15 cellular contexts compared by ENCODE assay signal in the genomic region with DNA sequence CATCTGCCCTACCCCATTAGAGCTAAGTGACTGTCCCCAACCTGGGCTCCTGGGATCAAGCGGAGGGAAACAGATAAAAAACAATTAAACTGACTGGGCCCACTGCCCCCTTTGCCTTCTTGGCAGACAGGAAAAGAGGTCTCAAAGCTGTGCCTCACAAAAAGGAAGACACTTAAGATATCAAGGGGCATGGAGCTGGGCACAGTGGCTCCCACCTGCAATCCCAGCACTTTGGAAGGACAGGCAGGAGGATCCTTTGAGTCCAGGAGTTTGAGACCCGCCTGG.
DNase-seq lines count a peak whose midpoint lies in the region; ATAC-seq and TF ChIP-seq lines count a peak whose summit lies in the region.
"Had no signal": no experiment of that assay in that cellular context is flagged by ENCODE, and none has a peak within 500 bp of the region (broad histone marks: within the 10 kb centered on the region; RNA-seq: fewer than 3 reads in every experiment).

No MANE protein-coding gene starts in this region.

- peaks cover 0 to 4% of the 10 kb centered on the region in 2 experiments; a peak in 1 of 4 replicates for H3K79me1 ChIP-seq in IMR-90 (ENCODE audit: low read depth in 1 of 2, low read length in 2 of 2)
- peaks cover 11% of the 10 kb centered on the region for H3K79me1 ChIP-seq in trophoblast cell (ENCODE audit: low read length)

- H3K4me2 ChIP-seq in IMR-90 (ENCODE audit: low read depth, low read length) (no peak overlapping the region), trophoblast cell (ENCODE audit: low read length) (no peak overlapping the region)

- dilution Hi-C loops in IMR-90 (cut with HindIII; ENCODE audit: low sequenced_read_pairs, unreplicated experiment) = no loop called here

- H2AFZ ChIP-seq in IMR-90 (replicated peaks; ENCODE audit: low read length, poor library complexity) (no peak overlapping the region), trophoblast cell (ENCODE audit: insufficient read depth, low read length, poor library complexity) (no peak overlapping the region)

- peak overlapping the region in 6 of 7 donors; percentile 72 to 100 (median 98) for H3K27ac Mint-ChIP-seq in CD14-positive monocyte
- H3K27ac Mint-ChIP-seq in dendritic cell treated with granulocyte-macrophage colony-stimulating factor and Interleukin-4, amounts not matched to agents 40 ng/mL and 50 ng/mL, for 4 days = peak overlapping the region; percentile 94

- no TSS peak for BruUV-seq in IMR-90 (replicated peaks; lab: Mats Ljungman, UMichigan)

- peaks cover 0 to 1% (median 0%) of the 10 kb centered on the region in 7 donors for H3K9me3 Mint-ChIP-seq in CD14-positive monocyte
- no peaks in the 10 kb centered on the region for H3K9me3 Mint-ChIP-seq in dendritic cell treated with granulocyte-macrophage colony-stimulating factor and Interleukin-4, amounts not matched to agents 40 ng/mL and 50 ng/mL, for 4 days
- H3K9me3 Mint-ChIP-seq: CD4-positive, alpha-beta memory T cell; memory B cell; T-cell had no signal

- H3K23ac ChIP-seq in IMR-90 (ENCODE audit: low read depth, low read length) = no peak overlapping the region
- H3K23ac ChIP-seq in trophoblast cell (ENCODE audit: low read length) = no peak overlapping the region

- no peak overlapping the region for H3K27ac ChIP-seq in IMR-90 (ENCODE audit: insufficient read depth, low read length)
- no peak overlapping the region for H3K27ac ChIP-seq in trophoblast cell (ENCODE audit: low read depth, low read length)
- no peak overlapping the region for H3K27ac ChIP-seq in brain microvascular endothelial cell

- no peak overlapping the region for H2BK15ac ChIP-seq in IMR-90 (ENCODE audit: low read depth, low read length)

- H2BK5ac ChIP-seq in IMR-90 (ENCODE audit: low read depth, low read length, poor library complexity, severe bottlenecking) (no peak overlapping the region), trophoblast cell (ENCODE audit: low read depth, low read length, poor library complexity) (peak overlapping the region; percentile 51)

- H2BK20ac ChIP-seq in IMR-90 (ENCODE audit: low read depth, low read length) = peak overlapping the region; percentile 14; the same call in 1 of the 2 replicates

- H3K9me1 ChIP-seq in IMR-90 (ENCODE audit: insufficient read depth, low read length) = peaks cover 8% of the 10 kb centered on the region

- no peak overlapping the region for H3K9ac ChIP-seq in IMR-90 (ENCODE audit: low read depth, low read length)
- H3K9ac ChIP-seq in trophoblast cell (ENCODE audit: low read length) = no peak overlapping the region

- H3K4me1 ChIP-seq in IMR-90 (ENCODE audit: control insufficient read depth, insufficient read depth, low read length) (peaks cover 3% of the 10 kb centered on the region), trophoblast cell (ENCODE audit: control insufficient read depth in 1 of 2, insufficient read depth in 2 of 2, low read length in 2 of 2) (peaks cover 7 to 9% of the 10 kb centered on the region in 2 experiments)

- no peak for DNase-seq in CD14-positive monocyte (ENCODE audit: low spot score)
- DNase-seq in IMR-90 = no peak
- DNase-seq in trophoblast cell = no peak
- DNase-seq in left colon = no peak
- no peak for DNase-seq in inferior parietal cortex (ENCODE audit: extremely low spot score)
- DNase-seq in brain microvascular endothelial cell = no peak

- H3K4ac ChIP-seq in IMR-90 (ENCODE audit: low read depth, low read length) (peak overlapping the region; percentile 19; the same call in 1 of the 2 replicates), trophoblast cell (ENCODE audit: low read depth, low read length) (no peak overlapping the region)

- no peak overlapping the region for H4K12ac ChIP-seq in trophoblast cell (ENCODE audit: low read depth, low read length)

- H3K36me3 Mint-ChIP-seq in CD14-positive monocyte = peaks cover 0 to 2% of the 10 kb centered on the region in 2 donors
- no peaks in the 10 kb centered on the region for H3K36me3 Mint-ChIP-seq in dendritic cell treated with granulocyte-macrophage colony-stimulating factor and Interleukin-4, amounts not matched to agents 40 ng/mL and 50 ng/mL, for 4 days (ENCODE audit: low read depth)
- H3K36me3 Mint-ChIP-seq: CD4-positive, alpha-beta memory T cell; memory B cell; T-cell had no signal

- TF ChIP-seq RAD21 in IMR-90 (IDR thresholded peaks at IDR 0.05; ENCODE audit: low read length) = no peak

- TF ChIP-seq POLR2A in IMR-90 (IDR thresholded peaks at IDR 0.05; ENCODE audit: low read depth, low read length) = no peak

- H3K56ac ChIP-seq in IMR-90 (ENCODE audit: extremely low read depth, insufficient read depth, low read length) = no peak overlapping the region

- no peaks in the 10 kb centered on the region for H3K9me3 ChIP-seq in IMR-90 (ENCODE audit: control insufficient read depth, insufficient read depth, low read length)
- H3K9me3 ChIP-seq in trophoblast cell (ENCODE audit: insufficient read depth, low read depth, low read length) = no peaks in the 10 kb centered on the region
- H3K9me3 ChIP-seq: MG63, SJCRH30, testis had no signal

- CTCF ChIA-PET in IMR-90 (lab: Yijun Ruan, JAX) = interaction anchor here (1.2 kb wide), 1 partner anchor 10 kb away, joined by 4 read pairs; no protein-coding TSS in a partner anchor

- H4K8ac ChIP-seq in IMR-90 (ENCODE audit: low read depth in 2 of 2, low read length in 2 of 2) (no peak overlapping the region), trophoblast cell (ENCODE audit: low read depth, low read length) (no peak overlapping the region)

- no peaks in the 10 kb centered on the region for H3K36me3 ChIP-seq in IMR-90 (ENCODE audit: control insufficient read depth, insufficient read depth, low read length)
- H3K36me3 ChIP-seq in trophoblast cell (ENCODE audit: control insufficient read depth in 1 of 2, insufficient read depth in 2 of 2, low read length in 2 of 2) = no peaks in the 10 kb centered on the region
- H3K36me3 ChIP-seq in brain microvascular endothelial cell (replicated peaks) = no peaks in the 10 kb centered on the region
- H3K36me3 ChIP-seq: MG63, SJCRH30 had no signal

- peaks cover 66% of the 10 kb centered on the region for H3K4me1 Mint-ChIP-seq in CD14-positive monocyte
- H3K4me1 Mint-ChIP-seq in dendritic cell treated with granulocyte-macrophage colony-stimulating factor and Interleukin-4, amounts not matched to agents 40 ng/mL and 50 ng/mL, for 4 days (ENCODE audit: low read depth) = peaks cover 63% of the 10 kb centered on the region

- H2AK5ac ChIP-seq in IMR-90 (ENCODE audit: low read depth, low read length) (no peak overlapping the region), trophoblast cell (ENCODE audit: low read length) (peak overlapping the region; percentile 77)

- POLR2A ChIA-PET in IMR-90 (lab: Charles Lee; ENCODE audit: unreplicated experiment) = no interaction called here

- H3K27me3 ChIP-seq in IMR-90 (ENCODE audit: control insufficient read depth, insufficient read depth, low read length) = no peaks in the 10 kb centered on the region
- no peaks in the 10 kb centered on the region for H3K27me3 ChIP-seq in trophoblast cell (ENCODE audit: insufficient read depth, low read length)
- no peaks in the 10 kb centered on the region for H3K27me3 ChIP-seq in brain microvascular endothelial cell (replicated peaks)
- H3K27me3 ChIP-seq: MG63, SJCRH30, testis had no signal

- 100% methylated on average over 1 of the region's 2 CpGs; no CpG with 5 or more reads in 1 of the 2 experiments for WGBS in IMR-90 (ENCODE audit: extremely low coverage in 2 of 2, insufficient read length in 1 of 2), 2 experiments
- WGBS in trophoblast cell (ENCODE audit: extremely low coverage, insufficient coverage, insufficient read length) = no CpG with 5 or more reads among the region's 2 CpGs

- H2AK9ac ChIP-seq in IMR-90 (replicated peaks; ENCODE audit: low read depth, low read length, poor library complexity) = peak overlapping the region; percentile 79

- no peaks in the 10 kb centered on the region for H4K20me1 ChIP-seq in IMR-90 (ENCODE audit: insufficient read depth, low read length)

- no peak overlapping the region for H3K4me3 Mint-ChIP-seq in CD14-positive monocyte
- H3K4me3 Mint-ChIP-seq in dendritic cell treated with granulocyte-macrophage colony-stimulating factor and Interleukin-4, amounts not matched to agents 40 ng/mL and 50 ng/mL, for 4 days = no peak overlapping the region

- intact Hi-C loops in CD14-positive monocyte (cut with micrococcal nuclease) = loop anchor here in 1 of 2 donors (5.0 kb wide), 1 partner anchor 43 kb away; no protein-coding TSS in a partner anchor
- intact Hi-C loops in IMR-90 (cut with micrococcal nuclease) = loop anchor here (1.0 to 10.0 kb wide), 3 partner anchors 75 to 638 kb away; partner anchors contain the start of gene SP3
- intact Hi-C loops in dendritic cell treated with granulocyte-macrophage colony-stimulating factor and Interleukin-4, amounts not matched to agents 40 ng/mL and 50 ng/mL, for 4 days (cut with micrococcal nuclease) = loop anchor here (2.0 to 10.0 kb wide), 3 partner anchors 78 to 636 kb away; no protein-coding TSS in a partner anchor
- intact Hi-C loops in left colon (cut with DNase I, micrococcal nuclease) = loop anchor here in 1 of 2 donors (10.0 kb wide), 2 partner anchors 156 to 636 kb away; no protein-coding TSS in a partner anchor

- in situ Hi-C loops in IMR-90 (cut with MboI; ENCODE audit: low sequenced_read_pairs) = no loop called here
- in situ Hi-C loops in brain microvascular endothelial cell (cut with HindIII; ENCODE audit: low pct_ligation_motif_present, low sequenced_read_pairs) = no loop called here

- ATAC-seq in IMR-90 (ENCODE audit: low read depth) = no peak
- no peak for ATAC-seq in left colon
- no peak for ATAC-seq in HG02884 (IDR thresholded peaks at IDR 0.05; ENCODE audit: unreplicated experiment)

- H3K18ac ChIP-seq in IMR-90 (ENCODE audit: low read depth, low read length) = no peak overlapping the region
- H3K18ac ChIP-seq in trophoblast cell (ENCODE audit: low read length) = peak overlapping the region; percentile 43

- H4K91ac ChIP-seq in IMR-90 (ENCODE audit: insufficient read depth, low read depth, low read length) (no peak overlapping the region), trophoblast cell (ENCODE audit: low read depth, low read length) (peak overlapping the region; percentile 70)

- H2BK120ac ChIP-seq in IMR-90 (ENCODE audit: low read depth, low read length) (peak overlapping the region; percentile 47; the same call in 1 of the 2 replicates), trophoblast cell (ENCODE audit: insufficient read depth, low read length, poor library complexity) (peak overlapping the region; percentile 74)

- H3K79me2 ChIP-seq in trophoblast cell (ENCODE audit: control insufficient read depth, insufficient read depth, low read length, poor library complexity) = no peaks in the 10 kb centered on the region

- peaks cover 0 to 4% (median 0%) of the 10 kb centered on the region in 3 donors for H3K27me3 Mint-ChIP-seq in CD14-positive monocyte (ENCODE audit: low read depth in 3 of 3)
- no peaks in the 10 kb centered on the region for H3K27me3 Mint-ChIP-seq in dendritic cell treated with granulocyte-macrophage colony-stimulating factor and Interleukin-4, amounts not matched to agents 40 ng/mL and 50 ng/mL, for 4 days

- H3K4me3 ChIP-seq in IMR-90 (ENCODE audit: insufficient read depth, low read depth, low read length) (no peak overlapping the region), trophoblast cell (ENCODE audit: low read depth, low read length) (no peak overlapping the region), brain microvascular endothelial cell (ENCODE audit: low read depth, low read length) (no peak overlapping the region)
- H3K4me3 ChIP-seq: MG63, PC-9, testis had no signal

- H2BK12ac ChIP-seq in trophoblast cell (ENCODE audit: low read length) = peak overlapping the region; percentile 79

- no peak overlapping the region for H4K5ac ChIP-seq in IMR-90 (ENCODE audit: low read depth, low read length)

- H3K14ac ChIP-seq in IMR-90 (replicated peaks; ENCODE audit: low read depth, low read length) (no peak overlapping the region), trophoblast cell (ENCODE audit: low read length) (peak overlapping the region; percentile 44)

- TF ChIP-seq CTCF in CD14-positive monocyte (IDR thresholded peaks at IDR 0.05) (no peak), IMR-90 (conservative IDR thresholded peaks at IDR 0.05; ENCODE audit: low read depth, low read length) (no peak), brain microvascular endothelial cell (IDR thresholded peaks at IDR 0.05; ENCODE audit: low read depth, low read length, missing control alignments) (no peak)
